ENCODE assay signal across 30 cellular contexts in the genomic region with DNA sequence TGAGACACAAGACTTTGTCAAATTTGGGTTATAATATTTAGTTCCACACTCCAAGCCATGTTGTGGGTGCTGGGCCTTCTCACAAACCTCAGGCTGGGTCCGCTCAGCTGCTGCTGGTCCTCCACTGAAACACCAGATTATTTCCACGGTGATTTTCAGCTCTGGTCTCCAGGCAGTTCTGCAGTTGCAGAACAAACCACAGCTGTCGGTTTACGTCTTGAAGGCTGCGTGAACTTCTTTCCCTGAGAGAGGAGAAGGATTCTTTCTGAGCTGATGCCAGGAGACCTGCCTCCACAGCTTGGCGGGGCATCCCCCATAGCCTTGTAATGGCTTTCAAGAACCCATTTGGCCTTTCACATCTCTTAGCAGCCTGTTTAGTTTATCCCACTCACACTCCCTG. TPM values are rescaled to one million over a fixed set of nuclear protein-coding genes. Genes with fewer than 3 reads are reported as not detected.
"Had no signal": no experiment of that assay in that cellular context is flagged by ENCODE, and none has a peak within 500 bp of the region (broad histone marks: within the 10 kb centered on the region; RNA-seq: fewer than 3 reads in every experiment).

No MANE protein-coding gene starts in this region.

- H3K4me3 ChIP-seq: ascending aorta, breast epithelium, cardiac muscle cell, coronary artery, dorsolateral prefrontal cortex had no signal

- H3K9me3 ChIP-seq: ascending aorta, breast epithelium had no signal

- ATAC-seq: activated CD4-positive, CD25-positive, alpha-beta regulatory T cell treated with anti-CD3 and anti-CD28 coated beads, Interleukin-2, amount 50 U/mL, for 24 hours; activated naive CD4-positive, alpha-beta T cell treated with anti-CD3 and anti-CD28 coated beads, Interleukin-2, amount 50 U/mL, for 72 hours; activated T-cell treated with anti-CD3 and anti-CD28 coated beads, Interleukin-2, amount 50 U/mL, for 72 hours; esophagus mucosa; T-helper 17 cell had no signal

- H3K36me3 ChIP-seq: breast epithelium, cardiac muscle cell, WERI-Rb-1 had no signal

- H3K27ac ChIP-seq: ascending aorta, breast epithelium, cardiac muscle cell, coronary artery, dorsolateral prefrontal cortex, WERI-Rb-1 had no signal

- H3K27me3 ChIP-seq: ascending aorta, breast epithelium, cardiac muscle cell, dorsolateral prefrontal cortex had no signal

- H3K4me1 ChIP-seq: ascending aorta, breast epithelium had no signal

- FAIRE-seq: frontal cortex had no signal

- DNase-seq: activated B cell treated with CpG ODN at 0.5 μM for 24 hours; activated CD4-positive, alpha-beta memory T cell treated with anti-CD3 and anti-CD28 coated beads, Interleukin-2, amount 10 ng/mL, durations not matched to agents 7 days and 5 days; activated CD4-positive, alpha-beta T cell treated with anti-CD3 and anti-CD28 coated beads, Interleukin-2, amount 10 ng/mL, durations not matched to agents 24 days and 14 days; activated CD4-positive, alpha-beta T cell treated with anti-CD3 and anti-CD28 coated beads, Interleukin-2, amount 50 U/mL, for 4 hours; activated CD8-positive, alpha-beta memory T cell treated with anti-CD3 and anti-CD28 coated beads, Interleukin-2, amount 50 U/mL, for 48 hours; activated gamma-delta T cell; activated naive CD4-positive, alpha-beta T cell; activated naive CD4-positive, alpha-beta T cell treated with anti-CD3 and anti-CD28 coated beads, Interleukin-2, amount 10 ng/mL, durations not matched to agents 7 days and 5 days; activated naive CD8-positive, alpha-beta T cell treated with anti-CD3 and anti-CD28 coated beads, Interleukin-2, amount 10 ng/mL, durations not matched to agents 7 days and 5 days; activated T-cell treated with anti-CD3 and anti-CD28 coated beads for 4 hours; activated T-cell treated with anti-CD3 and anti-CD28 coated beads, Interleukin-2, amount 50 U/mL, for 24 hours; activated T-cell treated with anti-CD3 and anti-CD28 coated beads, Interleukin-2, amount 50 U/mL, for 72 hours; dorsolateral prefrontal cortex; effector memory CD4-positive, alpha-beta T cell; endodermal cell; foreskin fibroblast; glutamatergic neuron; T-helper 1 cell; T-helper 17 cell; T1000; WERI-Rb-1 had no signal

RNA-seq across cellular contexts. Expression of gene GALNT15, which starts 16.2 kb away (rescaled TPM):
- total RNA-seq: activated B cell treated with CpG ODN at 0.5 μM for 24 hours; activated CD4-positive, alpha-beta memory T cell treated with anti-CD3 and anti-CD28 coated beads, Interleukin-2, amount 10 ng/mL, durations not matched to agents 7 days and 5 days; activated CD4-positive, alpha-beta T cell treated with anti-CD3 and anti-CD28 coated beads, Interleukin-2, amount 10 ng/mL, durations not matched to agents 24 days and 14 days; activated naive CD8-positive, alpha-beta T cell treated with anti-CD3 and anti-CD28 coated beads, Interleukin-2, amount 10 ng/mL, durations not matched to agents 7 days and 5 days; epithelial cell of proximal tubule had no signal
